9 cellular contexts compared by ENCODE assay signal in the genomic region with DNA sequence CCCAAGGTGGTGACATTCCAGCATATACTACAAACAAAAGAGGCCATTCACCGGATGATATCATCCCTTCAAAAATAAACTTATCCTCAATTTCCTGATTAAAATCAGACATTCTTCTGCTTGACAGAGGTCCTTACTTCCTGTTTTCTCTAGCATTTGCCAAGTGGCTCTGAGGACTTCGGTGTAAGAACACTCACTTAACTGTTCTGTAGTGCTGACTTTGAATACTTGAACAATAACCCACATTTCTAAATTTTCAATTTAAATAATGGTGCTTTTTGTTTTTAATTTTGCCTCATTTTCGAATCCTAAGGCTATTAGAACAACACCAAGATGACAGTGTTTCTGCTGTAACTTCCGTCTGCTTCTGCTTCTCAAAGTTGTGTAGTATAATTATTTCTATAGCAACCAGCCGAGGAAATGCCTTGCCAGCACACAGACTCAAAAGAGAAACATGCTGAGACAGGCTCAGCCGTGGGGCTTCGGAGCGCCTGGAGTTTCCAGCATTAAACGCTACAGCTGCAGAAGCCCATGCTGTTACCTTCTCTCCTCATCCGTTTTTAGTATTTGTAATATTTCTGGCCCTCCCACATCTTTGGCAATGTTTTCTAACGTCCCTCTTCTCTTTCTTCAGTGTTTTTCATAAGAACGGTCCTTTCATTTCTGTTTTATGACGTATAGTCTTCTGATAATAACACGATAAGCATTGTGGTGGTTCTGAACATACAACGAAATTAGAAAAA. TPM values are rescaled to one million over a fixed set of nuclear protein-coding genes. Genes with fewer than 3 reads are reported as not detected.
A peak's percentile ranks its signal among the peaks of the same experiment; 100 is the strongest.
DNase-seq lines count a peak whose midpoint lies in the region; ATAC-seq lines count a peak whose summit lies in the region.
"Had no signal": no experiment of that assay in that cellular context is flagged by ENCODE, and none has a peak within 500 bp of the region (broad histone marks: within the 10 kb centered on the region; RNA-seq: fewer than 3 reads in every experiment).

No MANE protein-coding gene starts in this region.

- peak; percentile 7 for DNase-seq in NK-92 treated with Interleukin-12 subunit alpha and Interleukin-12 subunit beta, amount 100 ng/mL, for 24 hours (lab: John Stamatoyannopoulos, UW)
- DNase-seq in NK-92 (lab: John Stamatoyannopoulos, UW; ENCODE audit: unreplicated experiment): no peak
- DNase-seq in NCI-H748 (lab: John Stamatoyannopoulos, UW; ENCODE audit: unreplicated experiment): peak; percentile 88
- DNase-seq in activated CD8-positive, alpha-beta memory T cell treated with anti-CD3 and anti-CD28 coated beads for 24 hours: peak; percentile 78
- peak; percentile 53 to 70 (median 58) for DNase-seq in effector memory CD4-positive, alpha-beta T cell
- DNase-seq in mesenteric fat pad (ENCODE audit: low spot score): peak; percentile 89
- DNase-seq in stimulated activated CD8-positive, alpha-beta memory T cell treated with anti-CD3 and anti-CD28 coated beads, Interleukin-12 subunit alpha, Interleukin-12 subunit beta, amount 100 ng/mL, for 4 hours (ENCODE audit: low read depth): peak; percentile 43

- H3K36me3 ChIP-seq in effector memory CD4-positive, alpha-beta T cell (ENCODE audit: control insufficient read depth, insufficient read depth, low read length): no peaks in the 10 kb centered on the region

- H3K27me3 ChIP-seq in effector memory CD4-positive, alpha-beta T cell (replicated peaks; ENCODE audit: control insufficient read depth, insufficient read depth, low read length, poor library complexity, severe bottlenecking): no peaks in the 10 kb centered on the region

- H3K4me3 ChIP-seq in effector memory CD4-positive, alpha-beta T cell (ENCODE audit: insufficient read depth, low read depth, low read length, poor library complexity, severe bottlenecking): peak overlapping the region; percentile 53

- ATAC-seq in HG03095 (IDR thresholded peaks at IDR 0.05; ENCODE audit: unreplicated experiment): peak; percentile 86

- H3K27ac ChIP-seq in effector memory CD4-positive, alpha-beta T cell (ENCODE audit: insufficient read depth, low read length, poor library complexity, severe bottlenecking): peak overlapping the region; percentile 89
- H3K27ac ChIP-seq: C4-2B had no signal

- no peaks in the 10 kb centered on the region for H3K9me3 ChIP-seq in effector memory CD4-positive, alpha-beta T cell (ENCODE audit: control insufficient read depth, low read length)

- peaks cover 11% of the 10 kb centered on the region for H3K4me1 ChIP-seq in effector memory CD4-positive, alpha-beta T cell (ENCODE audit: control insufficient read depth, insufficient read depth, low read length, poor library complexity, severe bottlenecking)

RNA-seq across cellular contexts. Expression of a gene that starts 19.5 kb away (rescaled TPM):
- total RNA-seq in mesenteric fat pad: 1,420 TPM
